Comparison of ENCODE assay signal across 8 cellular contexts in genomic region chr9:126327016-126327749, GRCh38. TPM values are rescaled to one million over a fixed set of nuclear protein-coding genes. Genes with fewer than 3 reads are reported as not detected.
DNase-seq lines count a peak whose midpoint lies in the region; ATAC-seq, FAIRE-seq and TF ChIP-seq lines count a peak whose summit lies in the region.

No MANE protein-coding gene starts in this region.

- H3K4me3 Mint-ChIP-seq in activated CD4-positive, alpha-beta T cell treated with anti-CD3 and anti-CD28 coated beads for 36 hours, result peak overlapping the region; percentile 58
- H3K4me3 Mint-ChIP-seq in type B pancreatic cell, result peak overlapping the region; percentile 88

- 0 out of 2 replicates have a peak overlapping the region, but pooled peaks have one; percentile 28 for H2AK5ac ChIP-seq in H1 (ENCODE audit: low read depth, low read length)

- no peak overlapping the region for H3K23ac ChIP-seq in H1 (ENCODE audit: insufficient read length)

- peaks cover 5 to 7% of the 10 kb centered on the region in 2 experiments; a peak in 2 of 4 replicates for H3K9me3 ChIP-seq in H1 (ENCODE audit: insufficient read depth in 2 of 2, low read depth in 1 of 2, low read length in 1 of 2)
- H3K9me3 ChIP-seq in mucosa of descending colon, result peaks cover 4% of the 10 kb centered on the region

- H4K91ac ChIP-seq in H1 (replicated peaks; ENCODE audit: insufficient read length, low read length), result peak overlapping the region; percentile 16

- TF ChIP-seq RAD21 in H1 (IDR thresholded peaks at IDR 0.05 in 1 of 2, conservative IDR thresholded peaks at IDR 0.05 in 1 of 2; ENCODE audit: low read depth in 2 of 2, low read length in 2 of 2), result no peak

- peak overlapping the region; percentile 26 to 65 (median 59); a peak in 5 of 7 replicates for H3K9ac ChIP-seq in H1 (replicated peaks in 1 of 4; ENCODE audit: extremely low read depth in 1 of 4, low read depth in 3 of 4, low read length in 3 of 4)

- peak overlapping the region; percentile 96; the same call in 1 of the 2 replicates for H2AFZ ChIP-seq in H1 (ENCODE audit: low read length)

- H4K8ac ChIP-seq in H1 (ENCODE audit: extremely low read depth, insufficient read depth, low read length), result no peak overlapping the region; the same call in 1 of the 2 replicates

- H3K9me3 Mint-ChIP-seq in activated CD4-positive, alpha-beta T cell treated with anti-CD3 and anti-CD28 coated beads for 36 hours (ENCODE audit: low read depth), result peaks cover 2% of the 10 kb centered on the region
- no peaks in the 10 kb centered on the region for H3K9me3 Mint-ChIP-seq in type B pancreatic cell

- peaks cover 0 to 7% (median 2%) of the 10 kb centered on the region in 4 experiments; a peak in 4 of 7 replicates for H3K27me3 ChIP-seq in H1 (replicated peaks in 1 of 4; ENCODE audit: control insufficient read depth in 3 of 4, extremely low read depth in 1 of 4, insufficient read depth in 3 of 4, low read length in 3 of 4)

- no peak overlapping the region for H3K14ac ChIP-seq in H1 (ENCODE audit: insufficient read length)

- intact Hi-C loops in activated CD4-positive, alpha-beta T cell treated with anti-CD3 and anti-CD28 coated beads for 36 hours (cut with DNase I, micrococcal nuclease), result loop anchor here in 1 of 2 experiments (2.0 kb wide), 2 partner anchors 72 to 144 kb away; no protein-coding TSS in a partner anchor
- intact Hi-C loops in mucosa of descending colon (cut with DNase I, micrococcal nuclease), result no loop called here

- H3K27ac ChIP-seq in H1 (ENCODE audit: low read depth, low read length), result no peak overlapping the region

- H3K23me2 ChIP-seq in H1 (ENCODE audit: low read depth, low read length), result peaks cover 8% of the 10 kb centered on the region; the same call in 1 of the 2 replicates

- no peak for FAIRE-seq in H1 (lab: Jason Lieb, UNC)

- TF ChIP-seq POLR2A in H1 (IDR thresholded peaks at IDR 0.05; ENCODE audit: control extremely low read depth in 1 of 2, low read depth in 2 of 2, low read length in 2 of 2), result no peak; a peak in 1 of 3 replicates

- CTCF ChIA-PET in activated CD4-positive, alpha-beta T cell treated with anti-CD3 and anti-CD28 coated beads for 36 hours (lab: Charles Lee), result interaction anchor here (0.8 to 1.8 kb wide), 5 partner anchors 9 to 919 kb away, joined by 3 to 5 read pairs (median 4); no protein-coding TSS in a partner anchor
- CTCF ChIA-PET in H1 (lab: Charles Lee; ENCODE audit: partially characterized antibody), result interaction anchor here (0.6 to 1.4 kb wide), 7 partner anchors 25 to 938 kb away, joined by 3 to 5 read pairs (median 4); no protein-coding TSS in a partner anchor

- DNase-seq in activated CD4-positive, alpha-beta T cell treated with anti-CD3 and anti-CD28 coated beads for 36 hours, result peak; percentile 33
- DNase-seq in activated CD4-positive, alpha-beta T cell treated with anti-CD3 and anti-CD28 coated beads for 1 hour, result no peak
- peak; percentile 2 to 19 for DNase-seq in activated CD4-positive, alpha-beta T cell treated with anti-CD3 and anti-CD28 coated beads for 4 hours
- DNase-seq in H1 (ENCODE audit: low read depth in 1 of 2, low spot score in 2 of 2) (peak in 1 of 2 experiments; percentile 68), mucosa of descending colon (peak in 2 of 3 donors; percentile 33 to 54), type B pancreatic cell (ENCODE audit: extremely low spot score, unreplicated experiment) (no peak), putamen (ENCODE audit: low spot score) (no peak)

- no peak overlapping the region for H2BK120ac ChIP-seq in H1 (replicated peaks; ENCODE audit: low read depth, low read length)

- H3K79me2 ChIP-seq in H1 (ENCODE audit: control insufficient read depth in 1 of 2, insufficient read depth in 2 of 2, low read length in 2 of 2), result no peaks in the 10 kb centered on the region

- H2BK12ac ChIP-seq in H1 (ENCODE audit: low read depth, low read length), result no peak overlapping the region

- no peak overlapping the region for H2BK15ac ChIP-seq in H1 (ENCODE audit: low read length)

- ATAC-seq in activated CD4-positive, alpha-beta T cell treated with anti-CD3 and anti-CD28 coated beads for 36 hours, result peak; percentile 28
- ATAC-seq in mucosa of descending colon, result peak; percentile 64
- ATAC-seq in GM21367 (IDR thresholded peaks at IDR 0.05; ENCODE audit: unreplicated experiment), result no peak

- peak overlapping the region; percentile 69 to 90 for H3K4me2 ChIP-seq in H1 (ENCODE audit: insufficient read depth in 1 of 2, low read depth in 2 of 2, low read length in 2 of 2)

- peaks cover 2% of the 10 kb centered on the region for H3K27me3 Mint-ChIP-seq in activated CD4-positive, alpha-beta T cell treated with anti-CD3 and anti-CD28 coated beads for 36 hours
- H3K27me3 Mint-ChIP-seq in type B pancreatic cell, result no peaks in the 10 kb centered on the region

- no peaks in the 10 kb centered on the region for H3K79me1 ChIP-seq in H1 (ENCODE audit: low read depth, low read length)

- H3K36me3 Mint-ChIP-seq in activated CD4-positive, alpha-beta T cell treated with anti-CD3 and anti-CD28 coated beads for 36 hours (ENCODE audit: low read depth), result peaks cover 2% of the 10 kb centered on the region
- H3K36me3 Mint-ChIP-seq in type B pancreatic cell, result peaks cover 10% of the 10 kb centered on the region

- peaks cover 36% of the 10 kb centered on the region for H3K4me1 Mint-ChIP-seq in activated CD4-positive, alpha-beta T cell treated with anti-CD3 and anti-CD28 coated beads for 36 hours
- H3K4me1 Mint-ChIP-seq in type B pancreatic cell (ENCODE audit: unreplicated experiment), result peaks cover 23% of the 10 kb centered on the region

- peak in 2 of 3 experiments; percentile 18 to 36; a peak in 2 of 4 replicates for TF ChIP-seq CTCF in H1 (IDR thresholded peaks at IDR 0.05; ENCODE audit: control extremely low read depth in 1 of 3, insufficient read depth in 1 of 3, low read depth in 1 of 3, low read length in 3 of 3)
- TF ChIP-seq CTCF in mucosa of descending colon (IDR thresholded peaks at IDR 0.05), result no peak
- no peak for TF ChIP-seq CTCF in type B pancreatic cell (conservative IDR thresholded peaks at IDR 0.05)

- no peak overlapping the region; the same call in 1 of the 2 replicates for H2BK20ac ChIP-seq in H1 (ENCODE audit: low read length)

- no peak overlapping the region for H2BK5ac ChIP-seq in H1 (ENCODE audit: low read depth, low read length)

- POLR2A ChIA-PET in activated CD4-positive, alpha-beta T cell treated with anti-CD3 and anti-CD28 coated beads for 36 hours (lab: Charles Lee), result interaction anchor here (0.7 kb wide), 1 partner anchor 9 kb away, joined by 3 read pairs; no protein-coding TSS in a partner anchor
- POLR2A ChIA-PET in H1 (lab: Charles Lee; ENCODE audit: partially characterized antibody), result interaction anchor here (0.9 to 1.6 kb wide), 4 partner anchors 9 to 19 kb away, joined by 3 to 4 read pairs (median 4); no protein-coding TSS in a partner anchor

- H3K56ac ChIP-seq in H1 (replicated peaks; ENCODE audit: insufficient read length, low read depth, low read length), result no peak overlapping the region

- H3K36me3 ChIP-seq in H1 (ENCODE audit: control insufficient read depth in 2 of 4, insufficient read depth in 4 of 4, low read length in 3 of 4) (no peaks in the 10 kb centered on the region), mucosa of descending colon (ENCODE audit: low read depth) (no peaks in the 10 kb centered on the region)

- no peak for TF ChIP-seq EP300 in H1 (IDR thresholded peaks at IDR 0.05; ENCODE audit: borderline replicate concordance in 1 of 2, low read depth in 2 of 2, low read length in 2 of 2)

- peak overlapping the region; percentile 47 to 59 (median 54) for H3K4me3 ChIP-seq in H1 (ENCODE audit: extremely low read depth in 1 of 4, insufficient read depth in 2 of 4, low read depth in 3 of 4, low read length in 4 of 4)
- H3K4me3 ChIP-seq in mucosa of descending colon, result peak overlapping the region; percentile 22

- WGBS in H1 (ENCODE audit: extremely low coverage in 1 of 2, insufficient coverage in 1 of 2, insufficient read length in 1 of 2, insufficient replicate concordance in 2 of 2, low coverage in 1 of 2, low lambda C conversion rate in 2 of 2, missing lambda C conversion rate in 1 of 2), 2 experiments, result 25% methylated on average over 16 of the region's 59 CpGs; no CpG with 5 or more reads in 1 of the 2 experiments

- H3K27ac Mint-ChIP-seq in activated CD4-positive, alpha-beta T cell treated with anti-CD3 and anti-CD28 coated beads for 36 hours, result no peak overlapping the region
- peak overlapping the region; percentile 82 for H3K27ac Mint-ChIP-seq in type B pancreatic cell

- H3K4me1 ChIP-seq in H1 (replicated peaks in 1 of 4; ENCODE audit: control insufficient read depth in 3 of 4, insufficient read depth in 4 of 4, low read length in 3 of 4) (peaks cover 0 to 10% (median 5%) of the 10 kb centered on the region in 4 experiments; a peak in 6 of 7 replicates), mucosa of descending colon (ENCODE audit: low read depth) (peaks cover 12% of the 10 kb centered on the region)

- H4K20me1 ChIP-seq in H1 (replicated peaks in 1 of 2; ENCODE audit: control insufficient read depth in 1 of 2, insufficient read depth in 2 of 2, low read length in 2 of 2), result no peaks in the 10 kb centered on the region

- H3K4ac ChIP-seq in H1 (replicated peaks; ENCODE audit: insufficient read length, low read depth, low read length), result no peak overlapping the region

- H4K5ac ChIP-seq in H1 (ENCODE audit: insufficient read length, low read depth, low read length), result no peak overlapping the region

- H3K18ac ChIP-seq in H1 (ENCODE audit: extremely low read depth, low read length), result no peak overlapping the region

TF ChIP-seq in H1, 55 proteins besides CTCF, POLR2A, EP300 and RAD21 (continues in another document):
- no peak for TF ChIP-seq RBBP5 (IDR thresholded peaks at IDR 0.05; ENCODE audit: borderline replicate concordance, low read depth, low read length)

RNA-seq across cellular contexts. Expression of gene MVB12B, which starts 0.6 kb away (rescaled TPM):
- 1 to 10 TPM; 3.0 TPM for total RNA-seq in activated CD4-positive, alpha-beta T cell treated with anti-CD3 and anti-CD28 coated beads for 36 hours
- total RNA-seq in H1 (2021; fragmentation: NEBNext Ultra II Directional; extraction: Animal tissue kit (Norgen Biotek cat#: 25700)), result 5.0 and 5.9 TPM in 2 replicates
- polyA plus RNA-seq in H1 (2011; rRNA removed), result 2.6 and 3.7 TPM in 2 replicates
- 3.0 TPM for polyA plus RNA-seq in H1 (2011; cell fraction: cytosol; rRNA removed)
- 5.0 TPM for polyA plus RNA-seq in H1 (2011; cell fraction: nucleus; rRNA removed)
- 3.1 to 4.5 TPM (median 3.4 TPM) in 4 replicates for polyA plus RNA-seq in H1 (2012, experiment 1 of 2)
- 3.0 TPM for polyA plus RNA-seq in H1 (2012, experiment 2 of 2)
- 2.8 TPM for polyA plus RNA-seq in H1 (2013, experiment 1 of 2)
- polyA plus RNA-seq in H1 (2013, experiment 2 of 2), result 2.6 TPM
- 4.5 and 4.6 TPM in 2 replicates for polyA minus RNA-seq in H1 (2011; rRNA and poly(A)+ RNA removed)
- 6.5 TPM for polyA minus RNA-seq in H1 (2011; cell fraction: cytosol; rRNA and poly(A)+ RNA removed)
- polyA minus RNA-seq in H1 (2011; cell fraction: nucleus; rRNA and poly(A)+ RNA removed), result 9.8 TPM
- 10 to 100 TPM; 16.8 to 26.4 (median 21.6) TPM for total RNA-seq in mucosa of descending colon
- 11.4 and 26.1 TPM in 2 replicates for total RNA-seq in type B pancreatic cell (ENCODE audit: low replicate concordance)

Comparison
In these comparisons a context has a peak if more than half of its experiments do, and no peak if none do; other contexts are left out.
1. DNase-seq: peak in activated CD4-positive, alpha-beta T cell treated with anti-CD3 and anti-CD28 coated beads for 36 hours (single experiment), activated CD4-positive, alpha-beta T cell treated with anti-CD3 and anti-CD28 coated beads for 4 hours (2 of 2) and mucosa of descending colon (2 of 3); none in activated CD4-positive, alpha-beta T cell treated with anti-CD3 and anti-CD28 coated beads for 1 hour (single experiment), type B pancreatic cell (single experiment) and putamen (single experiment).
2. CTCF ChIP-seq: peak in H1 (2 of 3); none in mucosa of descending colon (single experiment) and type B pancreatic cell (single experiment).